Comparison of ENCODE assay signal across 8 cellular contexts in genomic region chr2:169693344-169693743, GRCh38. TPM values are rescaled to one million over a fixed set of nuclear protein-coding genes. Genes with fewer than 3 reads are reported as not detected.
DNase-seq lines count a peak whose midpoint lies in the region; ATAC-seq lines count a peak whose summit lies in the region.

No MANE protein-coding gene starts in this region.

- H3K36me3 ChIP-seq in effector memory CD4-positive, alpha-beta T cell (ENCODE audit: control insufficient read depth, insufficient read depth, low read length): no peaks in the 10 kb centered on the region

- intact Hi-C loops in sciatic nerve (cut with DNase I): no loop called here

- no peaks in the 10 kb centered on the region for H3K27me3 ChIP-seq in effector memory CD4-positive, alpha-beta T cell (replicated peaks; ENCODE audit: control insufficient read depth, insufficient read depth, low read length, poor library complexity, severe bottlenecking)

- H3K9me3 ChIP-seq in effector memory CD4-positive, alpha-beta T cell (ENCODE audit: control insufficient read depth, low read length): no peaks in the 10 kb centered on the region

- H3K4me1 ChIP-seq in effector memory CD4-positive, alpha-beta T cell (ENCODE audit: control insufficient read depth, insufficient read depth, low read length, poor library complexity, severe bottlenecking): no peaks in the 10 kb centered on the region

- peak overlapping the region; percentile 84 for H3K27ac ChIP-seq in effector memory CD4-positive, alpha-beta T cell (ENCODE audit: insufficient read depth, low read length, poor library complexity, severe bottlenecking)

- peak; percentile 46 for DNase-seq in SIG-M5 treated with dmso at 0.1 percent for 504 hours (lab: John Stamatoyannopoulos, UW; ENCODE audit: unreplicated experiment)
- DNase-seq in SIG-M5 (lab: John Stamatoyannopoulos, UW): no peak
- DNase-seq in NCI-H82 treated with DMSO at 0.1 percent for 48 hours (lab: John Stamatoyannopoulos, UW; ENCODE audit: unreplicated experiment): peak; percentile 8
- peak in 1 of 3 donors; percentile 2 for DNase-seq in effector memory CD4-positive, alpha-beta T cell
- DNase-seq in sciatic nerve (ENCODE audit: low spot score): no peak
- DNase-seq in RKO (ENCODE audit: low spot score): no peak

- no peak overlapping the region for H3K4me3 ChIP-seq in effector memory CD4-positive, alpha-beta T cell (ENCODE audit: insufficient read depth, low read depth, low read length, poor library complexity, severe bottlenecking)

- ATAC-seq in sciatic nerve: peak; percentile 41
- ATAC-seq in GM18498 (IDR thresholded peaks at IDR 0.05; ENCODE audit: unreplicated experiment): no peak
- ATAC-seq in HG02759 (IDR thresholded peaks at IDR 0.05; ENCODE audit: unreplicated experiment): no peak

RNA-seq across cellular contexts. Expression of gene CFAP210, which starts 0.9 kb away (rescaled TPM):
- total RNA-seq in sciatic nerve: 0.40 TPM

RNA-seq across cellular contexts. Expression of gene PHOSPHO2, which starts 0.9 kb away (rescaled TPM):
- 8.5 TPM for total RNA-seq in sciatic nerve

RNA-seq across cellular contexts. Expression of gene KLHL23, which starts 40.3 kb away (rescaled TPM):
- 8.7 TPM for total RNA-seq in sciatic nerve

Comparison
In these comparisons a context has a peak if more than half of its experiments do, and no peak if none do; other contexts are left out.
1. DNase-seq: peak in SIG-M5 treated with dmso at 0.1 percent for 504 hours (single experiment) and NCI-H82 treated with DMSO at 0.1 percent for 48 hours (single experiment); none in SIG-M5 (single experiment), sciatic nerve (single experiment) and RKO (single experiment).